18 cellular contexts compared by ENCODE assay signal in the genomic region with DNA sequence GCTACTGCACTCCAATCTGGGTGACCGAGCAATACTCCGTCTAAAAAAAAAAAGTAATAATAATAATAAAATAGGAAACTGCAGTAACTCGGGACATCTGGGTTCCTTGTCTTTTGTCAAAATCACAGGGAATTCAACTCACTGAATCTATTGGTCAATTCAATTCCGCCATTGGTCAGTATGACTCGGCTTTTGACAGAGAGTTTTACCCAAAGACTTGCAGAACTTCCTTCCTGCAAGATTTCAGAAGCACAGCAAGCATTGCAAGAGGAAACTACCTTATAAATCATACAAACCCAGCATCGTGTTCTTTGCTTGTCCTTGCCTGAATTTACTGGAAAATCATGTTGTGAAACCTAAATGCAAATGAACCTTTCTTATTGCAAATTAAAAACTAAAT. TPM values are rescaled to one million over a fixed set of nuclear protein-coding genes. Genes with fewer than 3 reads are reported as not detected.
A peak's percentile ranks its signal among the peaks of the same experiment; 100 is the strongest.
DNase-seq lines count a peak whose midpoint lies in the region; TF ChIP-seq lines count a peak whose summit lies in the region.
"Had no signal": no experiment of that assay in that cellular context is flagged by ENCODE, and none has a peak within 500 bp of the region (broad histone marks: within the 10 kb centered on the region; RNA-seq: fewer than 3 reads in every experiment).

No MANE protein-coding gene starts in this region.

- H3K36me3 ChIP-seq in neutrophil, result peaks cover 8% of the 10 kb centered on the region
- H3K36me3 ChIP-seq in GM23248 (ENCODE audit: low read depth), result no peaks in the 10 kb centered on the region

- H3K27me3 ChIP-seq in neutrophil, result no peaks in the 10 kb centered on the region
- H3K27me3 ChIP-seq in GM23248 (replicated peaks; ENCODE audit: insufficient read depth), result no peaks in the 10 kb centered on the region

- in situ Hi-C loops in GM23248 (cut with MboI), result loop anchor here (10.0 to 25.0 kb wide), 2 partner anchors 232 to 305 kb away; no protein-coding TSS in a partner anchor

- no peaks in the 10 kb centered on the region for H3K9me2 ChIP-seq in GM23248 (ENCODE audit: insufficient read depth)

- no peak overlapping the region for H3K4me2 ChIP-seq in GM23248 (ENCODE audit: unreplicated experiment)
- H3K4me2 ChIP-seq: KMS-11 had no signal

- TF ChIP-seq CTCF in neutrophil (IDR thresholded peaks at IDR 0.05), result no peak

- peak overlapping the region; percentile 43 to 44 for H3K4me3 ChIP-seq in neutrophil (ENCODE audit: low read depth in 1 of 2, low read length in 1 of 2)
- no peak overlapping the region for H3K4me3 ChIP-seq in GM23248
- H3K4me3 ChIP-seq: SK-N-MC had no signal

- H3F3A ChIP-seq in GM23248 (ENCODE audit: insufficient read depth), result peaks cover 18% of the 10 kb centered on the region

- H4K20me1 ChIP-seq in GM23248 (ENCODE audit: insufficient read depth), result no peaks in the 10 kb centered on the region

- no peak overlapping the region for H2AFZ ChIP-seq in GM23248

- no peaks in the 10 kb centered on the region for H3K9me3 ChIP-seq in neutrophil
- no peaks in the 10 kb centered on the region for H3K9me3 ChIP-seq in GM23248 (ENCODE audit: low read depth)

- DNase-seq in GF-D8 (lab: John Stamatoyannopoulos, UW) (peak; percentile 72), MV-4-11 (lab: John Stamatoyannopoulos, UW) (peak; percentile 61), SKM-1 (lab: John Stamatoyannopoulos, UW; ENCODE audit: unreplicated experiment) (peak; percentile 46), NCI-H2107 treated with DMSO at 0.1 percent for 48 hours (lab: John Stamatoyannopoulos, UW; ENCODE audit: unreplicated experiment) (no peak), GM23248 (no peak), NCI-H510A (lab: John Stamatoyannopoulos, UW) (no peak)
- no peak for DNase-seq in activated T-cell treated with anti-CD3 and anti-CD28 coated beads, Interleukin-2, amount 50 U/mL, for 1 hour
- DNase-seq: C1 segment of cervical spinal cord, DMS79, H9, NCI-H187, NCI-H2107, NCI-H2227 treated with DMSO at 0.1 percent for 48 hours, NCI-H524 treated with DMSO at 0.1 percent for 48 hours, SHP77 had no signal

- WGBS in GM23248 (ENCODE audit: low coverage in 1 of 2, low lambda C conversion rate in 2 of 2, missing lambda C conversion rate in 2 of 2), 2 experiments, result 70 to 76% methylated on average over 6 of the region's 6 CpGs

- H3K27ac ChIP-seq in neutrophil (peak overlapping the region; percentile 90), GM23248 (no peak overlapping the region)
- H3K27ac ChIP-seq: KMS-11, SK-N-MC had no signal

- H3K79me2 ChIP-seq in GM23248 (ENCODE audit: insufficient read depth), result no peaks in the 10 kb centered on the region

- H3K9ac ChIP-seq in GM23248, result no peak overlapping the region
- H3K9ac ChIP-seq: KMS-11 had no signal

- H3K4me1 ChIP-seq in neutrophil (ENCODE audit: control insufficient read depth in 1 of 2, insufficient read depth in 1 of 2, low read depth in 1 of 2, low read length in 1 of 2) (peaks cover 91 to 93% of the 10 kb centered on the region in 2 experiments), GM23248 (ENCODE audit: insufficient read depth) (peaks cover 5% of the 10 kb centered on the region; the same call in 1 of the 2 replicates)

RNA-seq across cellular contexts. Expression of a gene that starts 15.5 kb away (rescaled TPM):
- 49.8 and 58.9 TPM in 2 replicates for total RNA-seq in GM23248 (2014; rRNA removed; shearing (Covaris generic))
- 264 and 279 TPM in 2 replicates for polyA plus RNA-seq in GM23248 (2016; fragmentation: Nextera tagmentation; extraction: Ambion mirVana)

Comparison
In these comparisons a context has a peak if more than half of its experiments do, and no peak if none do; other contexts are left out.
1. DNase-seq: peak in GF-D8 (single experiment), MV-4-11 (single experiment) and SKM-1 (single experiment); none in NCI-H2107 treated with DMSO at 0.1 percent for 48 hours (single experiment), activated T-cell treated with anti-CD3 and anti-CD28 coated beads, Interleukin-2, amount 50 U/mL, for 1 hour (single experiment), GM23248 (single experiment) and NCI-H510A (single experiment).